Comparison of ENCODE assay signal across 1 cellular context in genomic region chr9:130707225-130707976, GRCh38.
A peak's percentile ranks its signal among the peaks of the same experiment; 100 is the strongest.
TF ChIP-seq lines count a peak whose summit lies in the region.

No MANE protein-coding gene starts in this region.

TF ChIP-seq in HEK293, 187 proteins besides CTCF, POLR2A, EP300 and RAD21 (continued from another document):
- TF ChIP-seq ZBTB26 (tag by site-specific recombination; optimal IDR thresholded peaks at IDR 0.05) (no peak), ZNF571 (tag by site-specific recombination; IDR thresholded peaks at IDR 0.05) (no peak), ZNF529 (tag by site-specific recombination; IDR thresholded peaks at IDR 0.05; ENCODE audit: insufficient replicate concordance) (no peak), ZBTB44 (tag by site-specific recombination; IDR thresholded peaks at IDR 0.05) (no peak), ZFP41 (tag by site-specific recombination; IDR thresholded peaks at IDR 0.05; ENCODE audit: borderline replicate concordance) (no peak), ZNF654 (tag by site-specific recombination; IDR thresholded peaks at IDR 0.05; ENCODE audit: low read depth) (peak; percentile 87), ZNF544 (tag by site-specific recombination; IDR thresholded peaks at IDR 0.05) (no peak), TCF7L2 (IDR thresholded peaks at IDR 0.05; ENCODE audit: borderline replicate concordance, low read depth, low read length) (no peak), YY2 (tag by site-specific recombination; IDR thresholded peaks at IDR 0.05) (no peak), ZNF24 (tag by site-specific recombination; IDR thresholded peaks at IDR 0.05) (peak; percentile 46; the same call in 1 of the 2 replicates), AEBP2 (tag by site-specific recombination; IDR thresholded peaks at IDR 0.05; ENCODE audit: borderline replicate concordance) (no peak), GLIS1 (tag by site-specific recombination; IDR thresholded peaks at IDR 0.05) (no peak), ZNF501 (tag by site-specific recombination; IDR thresholded peaks at IDR 0.05) (peak; percentile 56; the same call in 1 of the 2 replicates), ZNF521 (tag by site-specific recombination; IDR thresholded peaks at IDR 0.05) (no peak), ZNF174 (tag by site-specific recombination; IDR thresholded peaks at IDR 0.05) (no peak), KLF17 (tag by site-specific recombination; IDR thresholded peaks at IDR 0.05) (no peak), ZNF747 (tag by site-specific recombination; IDR thresholded peaks at IDR 0.05) (no peak), ZSCAN5A (tag by site-specific recombination; IDR thresholded peaks at IDR 0.05) (no peak), ZNF449 (tag by site-specific recombination; IDR thresholded peaks at IDR 0.05) (peak; percentile 17; the same call in 1 of the 2 replicates), ZNF157 (tag by site-specific recombination; IDR thresholded peaks at IDR 0.05) (no peak), ZNF510 (tag by site-specific recombination; IDR thresholded peaks at IDR 0.05; ENCODE audit: insufficient replicate concordance) (no peak), ZNF19 (tag by site-specific recombination; IDR thresholded peaks at IDR 0.05; ENCODE audit: low read depth) (no peak), ZNF18 (tag by site-specific recombination; IDR thresholded peaks at IDR 0.05) (no peak), ZNF366 (tag by site-specific recombination; conservative IDR thresholded peaks at IDR 0.05) (no peak), ZNF664 (tag by site-specific recombination; IDR thresholded peaks at IDR 0.05) (peak; percentile 17; the same call in 1 of the 2 replicates), ZBTB21 (tag by site-specific recombination; IDR thresholded peaks at IDR 0.05) (no peak), ZNF404 (tag by site-specific recombination; IDR thresholded peaks at IDR 0.05) (no peak), ZNF184 (tag by site-specific recombination; IDR thresholded peaks at IDR 0.05) (0 out of 2 replicates have a peak, but pooled peaks have one; percentile 31), ZNF391 (tag by site-specific recombination; IDR thresholded peaks at IDR 0.05; ENCODE audit: borderline replicate concordance, low read depth) (0 out of 2 replicates have a peak, but pooled peaks have one; percentile 47), ZNF629 (tag by site-specific recombination; IDR thresholded peaks at IDR 0.05) (peak; percentile 40; the same call in 1 of the 2 replicates), ZBTB49 (tag by site-specific recombination; IDR thresholded peaks at IDR 0.05; ENCODE audit: low read depth) (no peak)
